ENCODE assay signal across 26 cellular contexts in genomic region chr22:22245935-22246525, GRCh38. TPM values are rescaled to one million over a fixed set of nuclear protein-coding genes. Genes with fewer than 3 reads are reported as not detected.
"Had no signal": no experiment of that assay in that cellular context is flagged by ENCODE, and none has a peak within 500 bp of the region (broad histone marks: within the 10 kb centered on the region; RNA-seq: fewer than 3 reads in every experiment).

No MANE protein-coding gene starts in this region.

- H3K27me3 Mint-ChIP-seq: activated CD4-positive, alpha-beta memory T cell treated with anti-CD3 and anti-CD28 coated beads, Interleukin-2, amount 10 ng/mL, durations not matched to agents 7 days and 5 days; memory B cell had no signal

- DNase-seq: activated CD4-positive, alpha-beta memory T cell treated with anti-CD3 and anti-CD28 coated beads, Interleukin-2, amount 10 ng/mL, durations not matched to agents 7 days and 5 days; activated CD4-positive, alpha-beta T cell treated with anti-CD3 and anti-CD28 coated beads for 48 hours; activated naive CD4-positive, alpha-beta T cell treated with anti-CD3 and anti-CD28 coated beads for 36 hours; activated T-cell treated with anti-CD3 and anti-CD28 coated beads, Interleukin-2, amount 50 U/mL, for 24 hours; caudate nucleus; endodermal cell; foreskin keratinocyte; mucosa of descending colon; natural killer cell; ovary; right lobe of liver; stimulated activated CD4-positive, alpha-beta T cell treated with anti-CD3 and anti-CD28 coated beads, Interleukin-4, amount 100 ng/mL, for 1 hour; stomach; trophoblast cell had no signal

- H3K4me1 ChIP-seq: foreskin keratinocyte, right lobe of liver, stomach, vagina had no signal

- H3K27ac Mint-ChIP-seq: activated CD4-positive, alpha-beta memory T cell treated with anti-CD3 and anti-CD28 coated beads, Interleukin-2, amount 10 ng/mL, durations not matched to agents 7 days and 5 days; activated naive CD4-positive, alpha-beta T cell treated with anti-CD3 and anti-CD28 coated beads for 36 hours; activated T-cell treated with anti-CD3 and anti-CD28 coated beads, Interleukin-2, amount 50 U/mL, for 24 hours; brain; endodermal cell; memory B cell; natural killer cell; WTC11 had no signal

- H2AFZ ChIP-seq: hepatocyte had no signal

- H3K79me2 ChIP-seq: hepatocyte had no signal

- ATAC-seq: foreskin keratinocyte, mucosa of descending colon, natural killer cell, right lobe of liver, WTC11 had no signal

- H3K36me3 ChIP-seq: ovary, right lobe of liver, stomach, vagina had no signal

- H3K4me3 ChIP-seq: hepatocyte, mucosa of descending colon, ovary, right lobe of liver, smooth muscle cell, stomach, vagina had no signal

- H3K27ac ChIP-seq: epithelial cell of prostate, foreskin keratinocyte, hepatocyte, ovary, right lobe of liver, stomach, vagina had no signal

- H3K4me2 ChIP-seq: hepatocyte, smooth muscle cell had no signal

- H3K9me3 Mint-ChIP-seq: activated CD4-positive, alpha-beta memory T cell treated with anti-CD3 and anti-CD28 coated beads, Interleukin-2, amount 10 ng/mL, durations not matched to agents 7 days and 5 days; activated naive CD4-positive, alpha-beta T cell treated with anti-CD3 and anti-CD28 coated beads for 36 hours; activated T-cell treated with anti-CD3 and anti-CD28 coated beads, Interleukin-2, amount 50 U/mL, for 24 hours; endodermal cell; memory B cell; natural killer cell; WTC11 had no signal

- H3K36me3 Mint-ChIP-seq: brain, memory B cell, natural killer cell, WTC11 had no signal

- H3K27me3 ChIP-seq: ovary, right lobe of liver, vagina had no signal

- H3K9me3 ChIP-seq: mucosa of descending colon, ovary, right lobe of liver, stomach, vagina had no signal

- H3K4me3 Mint-ChIP-seq: activated CD4-positive, alpha-beta memory T cell treated with anti-CD3 and anti-CD28 coated beads, Interleukin-2, amount 10 ng/mL, durations not matched to agents 7 days and 5 days; activated naive CD4-positive, alpha-beta T cell treated with anti-CD3 and anti-CD28 coated beads for 36 hours; activated T-cell treated with anti-CD3 and anti-CD28 coated beads, Interleukin-2, amount 50 U/mL, for 24 hours; brain; endodermal cell; memory B cell; natural killer cell; WTC11 had no signal

- H3K4me1 Mint-ChIP-seq: brain, endodermal cell, WTC11 had no signal

RNA-seq across cellular contexts. Expression of gene VPREB1, which starts 1.4 kb away (rescaled TPM):
- total RNA-seq: activated CD4-positive, alpha-beta memory T cell treated with anti-CD3 and anti-CD28 coated beads, Interleukin-2, amount 10 ng/mL, durations not matched to agents 7 days and 5 days; activated naive CD4-positive, alpha-beta T cell treated with anti-CD3 and anti-CD28 coated beads for 36 hours; dermis microvascular lymphatic vessel endothelial cell; endodermal cell; fibroblast of lung; foreskin keratinocyte; hepatocyte; mucosa of descending colon; natural killer cell; ovary; pulmonary artery endothelial cell; right lobe of liver; smooth muscle cell; temporal lobe; vagina; WTC11 had no signal
- polyA plus RNA-seq: fibroblast of lung, foreskin keratinocyte, hepatocyte, liver, ovary, smooth muscle cell had no signal
